1 cellular context compared by ENCODE assay signal in genomic region chr19:49113762-49114629, GRCh38.
TF ChIP-seq lines count a peak whose summit lies in the region.

A gene with protein sequence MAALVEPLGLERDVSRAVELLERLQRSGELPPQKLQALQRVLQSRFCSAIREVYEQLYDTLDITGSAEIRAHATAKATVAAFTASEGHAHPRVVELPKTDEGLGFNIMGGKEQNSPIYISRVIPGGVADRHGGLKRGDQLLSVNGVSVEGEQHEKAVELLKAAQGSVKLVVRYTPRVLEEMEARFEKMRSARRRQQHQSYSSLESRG (plus strand): TSS chr19:49114370. CDS start chr19:49114405, 35 bp downstream.

TF ChIP-seq in K562, 482 proteins besides CTCF, POLR2A, EP300 and RAD21 (continued from another document and continues in another):
- TF ChIP-seq ZNF639 (CRISPR knock-in tag; conservative IDR thresholded peaks at IDR 0.05 in 1 of 2, IDR thresholded peaks at IDR 0.05 in 1 of 2) (no peak), ZNF23 (CRISPR knock-in tag; IDR thresholded peaks at IDR 0.05) (no peak), PRPF4 (IDR thresholded peaks at IDR 0.05; ENCODE audit: insufficient read depth, low read depth, low read length, poor library complexity, severe bottlenecking) (no peak), ARHGAP35 (IDR thresholded peaks at IDR 0.05; ENCODE audit: partially characterized antibody) (no peak), FOXM1 (IDR thresholded peaks at IDR 0.05; ENCODE audit: low read depth) (no peak), FOXM1 (CRISPR knock-in tag; IDR thresholded peaks at IDR 0.05; ENCODE audit: low read depth) (peak; percentile 54; the same call in 1 of the 2 replicates), ZNF79 (CRISPR knock-in tag; IDR thresholded peaks at IDR 0.05; ENCODE audit: low read depth) (no peak), ZNF174 (CRISPR knock-in tag; IDR thresholded peaks at IDR 0.05) (no peak), HNRNPUL1 (IDR thresholded peaks at IDR 0.05; ENCODE audit: low read length) (no peak), KLF16 (IDR thresholded peaks at IDR 0.05) (no peak), NRF1 (conservative IDR thresholded peaks at IDR 0.05 in 1 of 2, IDR thresholded peaks at IDR 0.05 in 1 of 2) (peak; percentile 71 to 80), ETV1 (tag; conservative IDR thresholded peaks at IDR 0.05; ENCODE audit: low read depth) (no peak), NR2F6 (CRISPR knock-in tag; IDR thresholded peaks at IDR 0.05) (no peak), NFYB (IDR thresholded peaks at IDR 0.05; ENCODE audit: extremely low read depth, insufficient read length) (peak; percentile 25), SAFB (IDR thresholded peaks at IDR 0.05; ENCODE audit: borderline replicate concordance, low read depth, low read length) (no peak), ZNF76 (CRISPR knock-in tag; IDR thresholded peaks at IDR 0.05; ENCODE audit: borderline replicate concordance) (no peak), ZNF324 (CRISPR knock-in tag; IDR thresholded peaks at IDR 0.05) (no peak), ATF6 (CRISPR knock-in tag; IDR thresholded peaks at IDR 0.05) (no peak), GATAD2A (IDR thresholded peaks at IDR 0.05) (0 out of 2 replicates have a peak, but pooled peaks have one; percentile 23), SMAD3 (CRISPR knock-in tag; conservative IDR thresholded peaks at IDR 0.05) (no peak), TEAD4 (IDR thresholded peaks at IDR 0.05; ENCODE audit: low read length) (no peak), TEAD4 (CRISPR knock-in tag; IDR thresholded peaks at IDR 0.05; ENCODE audit: borderline replicate concordance) (no peak), FOXP1 (CRISPR knock-in tag; IDR thresholded peaks at IDR 0.05) (peak; percentile 37; the same call in 1 of the 2 replicates), KLF10 (CRISPR knock-in tag; IDR thresholded peaks at IDR 0.05) (no peak), SREBF2 (CRISPR knock-in tag; IDR thresholded peaks at IDR 0.05) (no peak), ZNF668 (CRISPR knock-in tag; IDR thresholded peaks at IDR 0.05) (no peak), ID3 (CRISPR knock-in tag; IDR thresholded peaks at IDR 0.05) (no peak), ID3 (tag; IDR thresholded peaks at IDR 0.05) (peak; percentile 78; the same call in 1 of the 2 replicates), HDAC2 (IDR thresholded peaks at IDR 0.05) (peak; percentile 53; the same call in 1 of the 2 replicates), ZNF121 (CRISPR knock-in tag; conservative IDR thresholded peaks at IDR 0.05) (no peak), IFI16 (CRISPR knock-in tag; IDR thresholded peaks at IDR 0.05) (no peak), MECOM (CRISPR knock-in tag; IDR thresholded peaks at IDR 0.05) (no peak)
- TF ChIP-seq, protein P1, sequence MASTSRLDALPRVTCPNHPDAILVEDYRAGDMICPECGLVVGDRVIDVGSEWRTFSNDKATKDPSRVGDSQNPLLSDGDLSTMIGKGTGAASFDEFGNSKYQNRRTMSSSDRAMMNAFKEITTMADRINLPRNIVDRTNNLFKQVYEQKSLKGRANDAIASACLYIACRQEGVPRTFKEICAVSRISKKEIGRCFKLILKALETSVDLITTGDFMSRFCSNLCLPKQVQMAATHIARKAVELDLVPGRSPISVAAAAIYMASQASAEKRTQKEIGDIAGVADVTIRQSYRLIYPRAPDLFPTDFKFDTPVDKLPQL (IDR thresholded peaks at IDR 0.05; ENCODE audit: extremely low read depth, insufficient read length), result no peak
- TF ChIP-seq, protein P2, sequence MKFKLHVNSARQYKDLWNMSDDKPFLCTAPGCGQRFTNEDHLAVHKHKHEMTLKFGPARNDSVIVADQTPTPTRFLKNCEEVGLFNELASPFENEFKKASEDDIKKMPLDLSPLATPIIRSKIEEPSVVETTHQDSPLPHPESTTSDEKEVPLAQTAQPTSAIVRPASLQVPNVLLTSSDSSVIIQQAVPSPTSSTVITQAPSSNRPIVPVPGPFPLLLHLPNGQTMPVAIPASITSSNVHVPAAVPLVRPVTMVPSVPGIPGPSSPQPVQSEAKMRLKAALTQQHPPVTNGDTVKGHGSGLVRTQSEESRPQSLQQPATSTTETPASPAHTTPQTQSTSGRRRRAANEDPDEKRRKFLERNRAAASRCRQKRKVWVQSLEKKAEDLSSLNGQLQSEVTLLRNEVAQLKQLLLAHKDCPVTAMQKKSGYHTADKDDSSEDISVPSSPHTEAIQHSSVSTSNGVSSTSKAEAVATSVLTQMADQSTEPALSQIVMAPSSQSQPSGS (CRISPR knock-in tag; IDR thresholded peaks at IDR 0.05), result no peak
- TF ChIP-seq, protein P3, sequence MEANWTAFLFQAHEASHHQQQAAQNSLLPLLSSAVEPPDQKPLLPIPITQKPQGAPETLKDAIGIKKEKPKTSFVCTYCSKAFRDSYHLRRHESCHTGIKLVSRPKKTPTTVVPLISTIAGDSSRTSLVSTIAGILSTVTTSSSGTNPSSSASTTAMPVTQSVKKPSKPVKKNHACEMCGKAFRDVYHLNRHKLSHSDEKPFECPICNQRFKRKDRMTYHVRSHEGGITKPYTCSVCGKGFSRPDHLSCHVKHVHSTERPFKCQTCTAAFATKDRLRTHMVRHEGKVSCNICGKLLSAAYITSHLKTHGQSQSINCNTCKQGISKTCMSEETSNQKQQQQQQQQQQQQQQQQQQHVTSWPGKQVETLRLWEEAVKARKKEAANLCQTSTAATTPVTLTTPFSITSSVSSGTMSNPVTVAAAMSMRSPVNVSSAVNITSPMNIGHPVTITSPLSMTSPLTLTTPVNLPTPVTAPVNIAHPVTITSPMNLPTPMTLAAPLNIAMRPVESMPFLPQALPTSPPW (CRISPR knock-in tag; IDR thresholded peaks at IDR 0.05), result peak; percentile 53
- TF ChIP-seq, protein P4, sequence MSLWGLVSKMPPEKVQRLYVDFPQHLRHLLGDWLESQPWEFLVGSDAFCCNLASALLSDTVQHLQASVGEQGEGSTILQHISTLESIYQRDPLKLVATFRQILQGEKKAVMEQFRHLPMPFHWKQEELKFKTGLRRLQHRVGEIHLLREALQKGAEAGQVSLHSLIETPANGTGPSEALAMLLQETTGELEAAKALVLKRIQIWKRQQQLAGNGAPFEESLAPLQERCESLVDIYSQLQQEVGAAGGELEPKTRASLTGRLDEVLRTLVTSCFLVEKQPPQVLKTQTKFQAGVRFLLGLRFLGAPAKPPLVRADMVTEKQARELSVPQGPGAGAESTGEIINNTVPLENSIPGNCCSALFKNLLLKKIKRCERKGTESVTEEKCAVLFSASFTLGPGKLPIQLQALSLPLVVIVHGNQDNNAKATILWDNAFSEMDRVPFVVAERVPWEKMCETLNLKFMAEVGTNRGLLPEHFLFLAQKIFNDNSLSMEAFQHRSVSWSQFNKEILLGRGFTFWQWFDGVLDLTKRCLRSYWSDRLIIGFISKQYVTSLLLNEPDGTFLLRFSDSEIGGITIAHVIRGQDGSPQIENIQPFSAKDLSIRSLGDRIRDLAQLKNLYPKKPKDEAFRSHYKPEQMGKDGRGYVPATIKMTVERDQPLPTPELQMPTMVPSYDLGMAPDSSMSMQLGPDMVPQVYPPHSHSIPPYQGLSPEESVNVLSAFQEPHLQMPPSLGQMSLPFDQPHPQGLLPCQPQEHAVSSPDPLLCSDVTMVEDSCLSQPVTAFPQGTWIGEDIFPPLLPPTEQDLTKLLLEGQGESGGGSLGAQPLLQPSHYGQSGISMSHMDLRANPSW (CRISPR knock-in tag; IDR thresholded peaks at IDR 0.05), result peak; percentile 35; the same call in 1 of the 2 replicates
- TF ChIP-seq, protein P5, sequence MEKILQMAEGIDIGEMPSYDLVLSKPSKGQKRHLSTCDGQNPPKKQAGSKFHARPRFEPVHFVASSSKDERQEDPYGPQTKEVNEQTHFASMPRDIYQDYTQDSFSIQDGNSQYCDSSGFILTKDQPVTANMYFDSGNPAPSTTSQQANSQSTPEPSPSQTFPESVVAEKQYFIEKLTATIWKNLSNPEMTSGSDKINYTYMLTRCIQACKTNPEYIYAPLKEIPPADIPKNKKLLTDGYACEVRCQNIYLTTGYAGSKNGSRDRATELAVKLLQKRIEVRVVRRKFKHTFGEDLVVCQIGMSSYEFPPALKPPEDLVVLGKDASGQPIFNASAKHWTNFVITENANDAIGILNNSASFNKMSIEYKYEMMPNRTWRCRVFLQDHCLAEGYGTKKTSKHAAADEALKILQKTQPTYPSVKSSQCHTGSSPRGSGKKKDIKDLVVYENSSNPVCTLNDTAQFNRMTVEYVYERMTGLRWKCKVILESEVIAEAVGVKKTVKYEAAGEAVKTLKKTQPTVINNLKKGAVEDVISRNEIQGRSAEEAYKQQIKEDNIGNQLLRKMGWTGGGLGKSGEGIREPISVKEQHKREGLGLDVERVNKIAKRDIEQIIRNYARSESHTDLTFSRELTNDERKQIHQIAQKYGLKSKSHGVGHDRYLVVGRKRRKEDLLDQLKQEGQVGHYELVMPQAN (IDR thresholded peaks at IDR 0.05; ENCODE audit: borderline replicate concordance), result peak; percentile 77; the same call in 1 of the 2 replicates
- TF ChIP-seq, protein P6, sequence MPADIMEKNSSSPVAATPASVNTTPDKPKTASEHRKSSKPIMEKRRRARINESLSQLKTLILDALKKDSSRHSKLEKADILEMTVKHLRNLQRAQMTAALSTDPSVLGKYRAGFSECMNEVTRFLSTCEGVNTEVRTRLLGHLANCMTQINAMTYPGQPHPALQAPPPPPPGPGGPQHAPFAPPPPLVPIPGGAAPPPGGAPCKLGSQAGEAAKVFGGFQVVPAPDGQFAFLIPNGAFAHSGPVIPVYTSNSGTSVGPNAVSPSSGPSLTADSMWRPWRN (IDR thresholded peaks at IDR 0.05; ENCODE audit: low read depth), result no peak
- TF ChIP-seq, protein P7, sequence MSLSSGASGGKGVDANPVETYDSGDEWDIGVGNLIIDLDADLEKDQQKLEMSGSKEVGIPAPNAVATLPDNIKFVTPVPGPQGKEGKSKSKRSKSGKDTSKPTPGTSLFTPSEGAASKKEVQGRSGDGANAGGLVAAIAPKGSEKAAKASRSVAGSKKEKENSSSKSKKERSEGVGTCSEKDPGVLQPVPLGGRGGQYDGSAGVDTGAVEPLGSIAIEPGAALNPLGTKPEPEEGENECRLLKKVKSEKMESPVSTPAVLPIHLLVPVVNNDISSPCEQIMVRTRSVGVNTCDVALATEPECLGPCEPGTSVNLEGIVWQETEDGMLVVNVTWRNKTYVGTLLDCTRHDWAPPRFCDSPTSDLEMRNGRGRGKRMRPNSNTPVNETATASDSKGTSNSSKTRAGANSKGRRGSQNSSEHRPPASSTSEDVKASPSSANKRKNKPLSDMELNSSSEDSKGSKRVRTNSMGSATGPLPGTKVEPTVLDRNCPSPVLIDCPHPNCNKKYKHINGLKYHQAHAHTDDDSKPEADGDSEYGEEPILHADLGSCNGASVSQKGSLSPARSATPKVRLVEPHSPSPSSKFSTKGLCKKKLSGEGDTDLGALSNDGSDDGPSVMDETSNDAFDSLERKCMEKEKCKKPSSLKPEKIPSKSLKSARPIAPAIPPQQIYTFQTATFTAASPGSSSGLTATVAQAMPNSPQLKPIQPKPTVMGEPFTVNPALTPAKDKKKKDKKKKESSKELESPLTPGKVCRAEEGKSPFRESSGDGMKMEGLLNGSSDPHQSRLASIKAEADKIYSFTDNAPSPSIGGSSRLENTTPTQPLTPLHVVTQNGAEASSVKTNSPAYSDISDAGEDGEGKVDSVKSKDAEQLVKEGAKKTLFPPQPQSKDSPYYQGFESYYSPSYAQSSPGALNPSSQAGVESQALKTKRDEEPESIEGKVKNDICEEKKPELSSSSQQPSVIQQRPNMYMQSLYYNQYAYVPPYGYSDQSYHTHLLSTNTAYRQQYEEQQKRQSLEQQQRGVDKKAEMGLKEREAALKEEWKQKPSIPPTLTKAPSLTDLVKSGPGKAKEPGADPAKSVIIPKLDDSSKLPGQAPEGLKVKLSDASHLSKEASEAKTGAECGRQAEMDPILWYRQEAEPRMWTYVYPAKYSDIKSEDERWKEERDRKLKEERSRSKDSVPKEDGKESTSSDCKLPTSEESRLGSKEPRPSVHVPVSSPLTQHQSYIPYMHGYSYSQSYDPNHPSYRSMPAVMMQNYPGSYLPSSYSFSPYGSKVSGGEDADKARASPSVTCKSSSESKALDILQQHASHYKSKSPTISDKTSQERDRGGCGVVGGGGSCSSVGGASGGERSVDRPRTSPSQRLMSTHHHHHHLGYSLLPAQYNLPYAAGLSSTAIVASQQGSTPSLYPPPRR (CRISPR knock-in tag; IDR thresholded peaks at IDR 0.05; ENCODE audit: borderline replicate concordance), result peak; percentile 85; the same call in 1 of the 2 replicates
- TF ChIP-seq, protein P8, sequence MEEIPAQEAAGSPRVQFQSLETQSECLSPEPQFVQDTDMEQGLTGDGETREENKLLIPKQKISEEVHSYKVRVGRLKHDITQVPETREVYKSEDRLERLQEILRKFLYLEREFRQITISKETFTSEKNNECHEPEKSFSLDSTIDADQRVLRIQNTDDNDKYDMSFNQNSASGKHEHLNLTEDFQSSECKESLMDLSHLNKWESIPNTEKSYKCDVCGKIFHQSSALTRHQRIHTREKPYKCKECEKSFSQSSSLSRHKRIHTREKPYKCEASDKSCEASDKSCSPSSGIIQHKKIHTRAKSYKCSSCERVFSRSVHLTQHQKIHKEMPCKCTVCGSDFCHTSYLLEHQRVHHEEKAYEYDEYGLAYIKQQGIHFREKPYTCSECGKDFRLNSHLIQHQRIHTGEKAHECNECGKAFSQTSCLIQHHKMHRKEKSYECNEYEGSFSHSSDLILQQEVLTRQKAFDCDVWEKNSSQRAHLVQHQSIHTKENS (CRISPR knock-in tag; IDR thresholded peaks at IDR 0.05), result no peak
